In the genomic region with DNA sequence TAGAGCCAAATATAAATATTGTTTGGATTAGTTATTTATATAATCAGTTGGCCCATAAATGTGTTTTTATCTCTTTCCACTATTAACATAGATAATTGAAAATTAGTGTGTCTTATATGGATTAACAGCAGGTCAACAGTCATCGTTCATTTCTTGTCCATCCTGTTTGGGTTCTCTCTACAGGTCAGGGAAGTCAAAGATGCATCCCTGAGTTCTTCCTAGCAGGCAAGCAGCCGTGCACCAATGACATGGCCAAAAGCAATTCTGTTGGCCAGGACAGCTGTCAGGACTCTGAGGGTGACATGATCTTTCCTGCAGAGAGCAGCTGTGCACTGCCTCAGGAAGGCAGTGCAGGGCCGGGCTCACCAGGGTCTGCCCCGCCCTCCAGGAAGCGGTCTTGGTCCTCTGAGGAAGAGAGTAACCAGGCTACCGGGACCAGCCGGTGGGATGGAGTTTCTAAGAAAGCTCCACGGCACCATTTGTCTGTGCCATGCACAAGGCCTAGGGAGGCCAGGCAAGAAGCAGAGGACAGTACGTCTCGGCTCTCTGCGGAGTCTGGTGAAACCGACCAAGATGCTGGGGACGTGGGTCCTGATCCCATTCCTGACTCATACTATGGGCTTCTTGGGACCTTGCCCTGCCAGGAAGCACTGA, we compare ENCODE assay signal across 17 cellular contexts. TPM values are rescaled to one million over a fixed set of nuclear protein-coding genes. Genes with fewer than 3 reads are reported as not detected.
DNase-seq lines count a peak whose midpoint lies in the region; ATAC-seq, FAIRE-seq and TF ChIP-seq lines count a peak whose summit lies in the region.
"Had no signal": no experiment of that assay in that cellular context is flagged by ENCODE, and none has a peak within 500 bp of the region (broad histone marks: within the 10 kb centered on the region; RNA-seq: fewer than 3 reads in every experiment).

No MANE protein-coding gene starts in this region.

- no peak overlapping the region for H2AFZ ChIP-seq in HepG2 (ENCODE audit: low read length)

- no peaks in the 10 kb centered on the region for H3K4me1 ChIP-seq in SJCRH30
- H3K4me1 ChIP-seq in HepG2 (ENCODE audit: insufficient read depth, low read length): no peaks in the 10 kb centered on the region
- H3K4me1 ChIP-seq in small intestine (ENCODE audit: control insufficient read depth in 2 of 2, insufficient read depth in 1 of 2, low read depth in 1 of 2, low read length in 1 of 2): no peaks in the 10 kb centered on the region
- H3K4me1 ChIP-seq: BE2C, SJSA1 had no signal

- ATAC-seq in esophagus mucosa (peak; percentile 68), HepG2 (peak; percentile 46; the same call in 2 of the 3 replicates)
- ATAC-seq: PC-3 had no signal

- H3K27me3 ChIP-seq in SJCRH30: no peaks in the 10 kb centered on the region
- H3K27me3 ChIP-seq in HepG2 (ENCODE audit: control insufficient read depth in 1 of 2, insufficient read depth in 2 of 2, low read length in 2 of 2): no peaks in the 10 kb centered on the region
- no peaks in the 10 kb centered on the region for H3K27me3 ChIP-seq in small intestine (ENCODE audit: control insufficient read depth in 2 of 2, insufficient read depth in 2 of 2, low read length in 2 of 2)
- H3K27me3 ChIP-seq: BE2C, ovary, SJSA1 had no signal

- peaks cover 1% of the 10 kb centered on the region for H3K79me2 ChIP-seq in HepG2 (ENCODE audit: insufficient read depth, low read length)

- BruUV-seq in HepG2 (replicated peaks; lab: Mats Ljungman, UMichigan): no TSS peak

- intact Hi-C loops in HepG2 (cut with micrococcal nuclease; ENCODE audit: unreplicated experiment): no loop called here

- FAIRE-seq in HepG2 (lab: Jason Lieb, UNC) (no peak), small intestine (lab: Jason Lieb, UNC) (no peak)

- TF ChIP-seq EP300 in HepG2 (IDR thresholded peaks at IDR 0.05; ENCODE audit: low read depth in 2 of 2, low read length in 2 of 2): no peak
- TF ChIP-seq EP300 in HepG2 (CRISPR knock-in tag; IDR thresholded peaks at IDR 0.05; ENCODE audit: borderline replicate concordance): no peak

- no peaks in the 10 kb centered on the region for H4K20me1 ChIP-seq in HepG2 (ENCODE audit: insufficient read depth, low read length)

- no peak for TF ChIP-seq CTCF in HepG2 (CRISPR knock-in tag; IDR thresholded peaks at IDR 0.05)

- WGBS in HepG2 (ENCODE audit: low lambda C conversion rate): over 99% methylated on average over 8 of the region's 13 CpGs
- WGBS in small intestine, 3 donors: 67 to 86% (median 86%) methylated on average over 13 of the region's 13 CpGs

- CTCF ChIA-PET in HepG2 (lab: Yijun Ruan, JAX; ENCODE audit: low intra/inter-chr PET ratio, low total read pairs): no interaction called here

- no peak for TF ChIP-seq RAD21 in HepG2 (CRISPR knock-in tag; IDR thresholded peaks at IDR 0.05)

- DNase-seq in SJCRH30 (peak; percentile 45 to 56), HepG2 (ENCODE audit: low spot score) (no peak), small intestine (peak; percentile 13), NCI-H2227 (lab: John Stamatoyannopoulos, UW; ENCODE audit: unreplicated experiment) (no peak), EL (no peak), A172 (ENCODE audit: low spot score) (no peak)
- DNase-seq: activated CD4-positive, CD25-positive, alpha-beta regulatory T cell; BE2C; DMS53; Karpas-422; kidney glomerular epithelial cell; ovary; PC-3; stimulated activated CD4-positive, alpha-beta T cell treated with anti-CD3 and anti-CD28 coated beads, Interleukin-4, amount 100 ng/mL, for 24 hours had no signal

- H3K9ac ChIP-seq in HepG2 (ENCODE audit: insufficient read depth, low read depth, low read length): no peak overlapping the region

- POLR2A ChIA-PET in HepG2 (lab: Yijun Ruan, JAX): no interaction called here

- H3K4me2 ChIP-seq in HepG2 (ENCODE audit: low read depth, low read length): no peak overlapping the region

- no peak overlapping the region for H3K27ac ChIP-seq in SJCRH30
- no peak overlapping the region for H3K27ac ChIP-seq in HepG2 (ENCODE audit: extremely low read length, insufficient read depth, low read length)
- H3K27ac ChIP-seq in small intestine (ENCODE audit: low read depth in 1 of 2, low read length in 1 of 2): peak overlapping the region in 1 of 2 donors; percentile 29
- H3K27ac ChIP-seq: ovary, SJSA1 had no signal

- TF ChIP-seq POLR2A in HepG2 (IDR thresholded peaks at IDR 0.05; ENCODE audit: insufficient read depth in 1 of 2, low read depth in 2 of 2, low read length in 2 of 2): no peak

- H3K36me3 ChIP-seq in SJCRH30: no peaks in the 10 kb centered on the region; the same call in 1 of the 2 replicates
- peaks cover 16 to 34% of the 10 kb centered on the region in 2 experiments for H3K36me3 ChIP-seq in HepG2 (replicated peaks in 1 of 2; ENCODE audit: control insufficient read depth in 1 of 2, insufficient read depth in 2 of 2, low read length in 2 of 2)
- peaks cover 5 to 13% of the 10 kb centered on the region in 2 donors for H3K36me3 ChIP-seq in small intestine (ENCODE audit: control insufficient read depth in 2 of 2, insufficient read depth in 2 of 2, low read length in 2 of 2)
- H3K36me3 ChIP-seq: ovary had no signal

- H3K4me3 ChIP-seq in SJCRH30: no peak overlapping the region
- H3K4me3 ChIP-seq in HepG2 (replicated peaks in 1 of 3; ENCODE audit: insufficient read depth in 1 of 3, low read depth in 2 of 3, low read length in 3 of 3): no peak overlapping the region
- no peak overlapping the region for H3K4me3 ChIP-seq in small intestine (ENCODE audit: low read depth in 1 of 2, low read length in 2 of 2)
- H3K4me3 ChIP-seq: ovary, SJSA1, skin epidermis had no signal

- no peaks in the 10 kb centered on the region for H3K9me3 ChIP-seq in SJCRH30 (replicated peaks)
- no peaks in the 10 kb centered on the region for H3K9me3 ChIP-seq in HepG2 (ENCODE audit: low read length)
- no peaks in the 10 kb centered on the region for H3K9me3 ChIP-seq in small intestine (ENCODE audit: control insufficient read depth, low read depth)
- H3K9me3 ChIP-seq: BE2C, ovary, SJSA1 had no signal

- in situ Hi-C loops in HepG2 (cut with HindIII; ENCODE audit: extremely low pct_ligation_motif_present, low pct_unique_long_range_greater_than_20kb): no loop called here

TF ChIP-seq in HepG2, 621 proteins besides CTCF, POLR2A, EP300 and RAD21 (continues in another document):
- no peak for TF ChIP-seq TBL1XR1 (IDR thresholded peaks at IDR 0.05; ENCODE audit: borderline replicate concordance, low read length, partially characterized antibody)

RNA-seq across cellular contexts. Expression of a gene that starts 15.9 kb away (rescaled TPM):
- 32.8 and 38.4 TPM in 2 replicates for total RNA-seq in SJCRH30 (2014; rRNA removed; shearing (Covaris generic))
- total RNA-seq in esophagus mucosa: 35.3 TPM
- 53.3 and 60.3 TPM in 2 replicates for total RNA-seq in HepG2 (2016; rRNA removed; fragmentation: Illumina TruSeq; extraction: Trizol)
- total RNA-seq in HepG2 (2016; cell fraction: cytosol; rRNA removed; fragmentation: Illumina TruSeq; extraction: Trizol; ENCODE audit: low read depth): 46.8 and 53.6 TPM in 2 replicates
- 47.5 and 61.3 TPM in 2 replicates for total RNA-seq in HepG2 (2016; cell fraction: insoluble cytoplasmic fraction; rRNA removed; fragmentation: Illumina TruSeq; extraction: Trizol)
- total RNA-seq in HepG2 (2016; cell fraction: membrane; rRNA removed; fragmentation: Illumina TruSeq; extraction: Trizol): 86.2 and 93.4 TPM in 2 replicates
- 56.0 and 63.9 TPM in 2 replicates for total RNA-seq in HepG2 (2016; cell fraction: nucleus; rRNA removed; fragmentation: Illumina TruSeq; extraction: Trizol)
- 48.8 and 51.3 TPM in 2 replicates for polyA plus RNA-seq in HepG2 (2011; rRNA removed)
- 37.9 and 38.9 TPM in 2 replicates for polyA plus RNA-seq in HepG2 (2011; cell fraction: cytosol; rRNA removed)
- 102 and 103 TPM in 2 replicates for polyA plus RNA-seq in HepG2 (2011; cell fraction: nucleus; rRNA removed)
- 25.8 and 31.0 TPM in 2 replicates for polyA plus RNA-seq in HepG2 (2012)
- 25.2 and 27.2 TPM in 2 replicates for polyA plus RNA-seq in HepG2 (2016; cell fraction: cytosol; fragmentation: Illumina TruSeq; extraction: Trizol; ENCODE audit: low read depth)
- polyA plus RNA-seq in HepG2 (2016; cell fraction: insoluble cytoplasmic fraction; fragmentation: Illumina TruSeq; extraction: Trizol; ENCODE audit: low read depth): 42.1 and 54.3 TPM in 2 replicates
- 51.3 and 57.7 TPM in 2 replicates for polyA plus RNA-seq in HepG2 (2016; cell fraction: membrane; fragmentation: Illumina TruSeq; extraction: Trizol; ENCODE audit: low read depth)
- polyA plus RNA-seq in HepG2 (2016; cell fraction: nucleus; fragmentation: Illumina TruSeq; extraction: Trizol; ENCODE audit: insufficient read depth, low read depth): 100 and 105 TPM in 2 replicates
- 111 and 138 TPM in 2 replicates for polyA minus RNA-seq in HepG2 (2011; rRNA and poly(A)+ RNA removed; ENCODE audit: low replicate concordance)
- polyA minus RNA-seq in HepG2 (2011; cell fraction: cytosol; rRNA and poly(A)+ RNA removed): 31.6 and 35.3 TPM in 2 replicates
- 71.1 and 80.8 TPM in 2 replicates for polyA minus RNA-seq in HepG2 (2011; cell fraction: nucleus; rRNA and poly(A)+ RNA removed)
- 10 to 100 TPM; 38.8 to 89.9 (median 76.7) TPM for polyA plus RNA-seq in small intestine
- 79.0 and 90.1 TPM in 2 replicates for total RNA-seq in A172 (2014; rRNA removed; shearing (Covaris generic))

RNA-seq across cellular contexts. Expression of a gene that starts 16.3 kb away (rescaled TPM):
- total RNA-seq in SJCRH30 (2014; rRNA removed; shearing (Covaris generic)): 2.9 and 5.6 TPM in 2 replicates
- total RNA-seq in esophagus mucosa (5.2 TPM), HepG2 (2016; rRNA removed; fragmentation: Illumina TruSeq; extraction: Trizol) (5.4 and 8.0 TPM in 2 replicates)
- 1.9 and 2.7 TPM in 2 replicates for total RNA-seq in HepG2 (2016; cell fraction: cytosol; rRNA removed; fragmentation: Illumina TruSeq; extraction: Trizol; ENCODE audit: low read depth)
- 6.3 and 7.1 TPM in 2 replicates for total RNA-seq in HepG2 (2016; cell fraction: insoluble cytoplasmic fraction; rRNA removed; fragmentation: Illumina TruSeq; extraction: Trizol)
- 3.9 and 4.7 TPM in 2 replicates for total RNA-seq in HepG2 (2016; cell fraction: membrane; rRNA removed; fragmentation: Illumina TruSeq; extraction: Trizol)
- total RNA-seq in HepG2 (2016; cell fraction: nucleus; rRNA removed; fragmentation: Illumina TruSeq; extraction: Trizol): 7.7 and 9.0 TPM in 2 replicates
- polyA plus RNA-seq in HepG2 (2011; rRNA removed) (11.2 and 11.4 TPM in 2 replicates), small intestine (1 to 10 TPM; 3.2 to 7.4 (median 3.4) TPM)
- polyA plus RNA-seq in HepG2 (2011; cell fraction: cytosol; rRNA removed): 6.7 and 8.3 TPM in 2 replicates
- 16.0 and 18.1 TPM in 2 replicates for polyA plus RNA-seq in HepG2 (2011; cell fraction: nucleus; rRNA removed)
- polyA plus RNA-seq in HepG2 (2012): 4.1 and 4.2 TPM in 2 replicates
- polyA plus RNA-seq in HepG2 (2016; cell fraction: cytosol; fragmentation: Illumina TruSeq; extraction: Trizol; ENCODE audit: low read depth): 2.1 and 2.4 TPM in 2 replicates
- polyA plus RNA-seq in HepG2 (2016; cell fraction: insoluble cytoplasmic fraction; fragmentation: Illumina TruSeq; extraction: Trizol; ENCODE audit: low read depth): 6.3 and 7.9 TPM in 2 replicates
- polyA plus RNA-seq in HepG2 (2016; cell fraction: membrane; fragmentation: Illumina TruSeq; extraction: Trizol; ENCODE audit: low read depth): 3.7 and 4.2 TPM in 2 replicates
- 11.7 and 12.7 TPM in 2 replicates for polyA plus RNA-seq in HepG2 (2016; cell fraction: nucleus; fragmentation: Illumina TruSeq; extraction: Trizol; ENCODE audit: insufficient read depth, low read depth)
- polyA minus RNA-seq in HepG2 (2011; rRNA and poly(A)+ RNA removed; ENCODE audit: low replicate concordance): 33.4 and 63.2 TPM in 2 replicates
- polyA minus RNA-seq in HepG2 (2011; cell fraction: cytosol; rRNA and poly(A)+ RNA removed): 4.2 and 6.3 TPM in 2 replicates
- polyA minus RNA-seq in HepG2 (2011; cell fraction: nucleus; rRNA and poly(A)+ RNA removed): 25.5 and 26.4 TPM in 2 replicates
- total RNA-seq in A172 (2014; rRNA removed; shearing (Covaris generic)): 14.0 and 14.6 TPM in 2 replicates

Comparison
In these comparisons a context has a peak if more than half of its experiments do, and no peak if none do; other contexts are left out.
1. DNase-seq: peak in SJCRH30 (2 of 2) and small intestine (single experiment); none in HepG2 (single experiment), NCI-H2227 (single experiment), EL (single experiment) and A172 (single experiment).